ENCODE assay signal across 1 cellular context in the genomic region with DNA sequence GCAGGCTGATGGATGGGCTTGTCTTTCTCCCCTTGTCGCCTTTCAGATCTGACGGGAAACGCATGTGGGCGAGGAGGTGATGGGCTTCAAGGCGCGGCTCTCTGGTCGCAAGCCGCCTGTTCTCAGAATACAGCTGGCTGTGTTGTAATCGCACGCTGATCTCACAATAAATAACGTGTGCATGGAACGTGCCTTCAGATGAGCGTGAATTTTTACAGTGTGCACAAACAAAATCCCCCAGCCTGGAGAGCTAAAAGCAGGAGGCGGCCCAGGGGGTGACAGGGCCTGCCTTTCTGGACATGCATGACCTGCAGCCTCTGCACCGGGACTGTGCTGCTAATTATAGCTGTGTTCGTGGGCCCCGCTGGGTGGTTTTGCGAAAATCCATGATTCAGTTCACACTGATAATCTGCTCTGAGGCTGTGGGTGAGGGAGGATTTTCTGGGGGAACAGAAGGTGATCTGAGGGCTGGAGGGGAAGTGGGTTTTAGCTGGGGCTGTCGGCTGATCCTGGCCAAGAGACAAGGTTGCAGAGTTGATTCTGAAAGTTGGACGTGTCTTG.
TF ChIP-seq lines count a peak whose summit lies in the region.

No MANE protein-coding gene starts in this region.

TF ChIP-seq in IMR-90, 13 proteins besides CTCF, POLR2A, EP300 and RAD21:
- peak; percentile 21; the same call in 1 of the 2 replicates for TF ChIP-seq CEBPB (IDR thresholded peaks at IDR 0.05; ENCODE audit: low read depth, low read length)
- TF ChIP-seq BHLHE40 (IDR thresholded peaks at IDR 0.05; ENCODE audit: low read depth, low read length) = peak; percentile 78
- TF ChIP-seq, protein P1, sequence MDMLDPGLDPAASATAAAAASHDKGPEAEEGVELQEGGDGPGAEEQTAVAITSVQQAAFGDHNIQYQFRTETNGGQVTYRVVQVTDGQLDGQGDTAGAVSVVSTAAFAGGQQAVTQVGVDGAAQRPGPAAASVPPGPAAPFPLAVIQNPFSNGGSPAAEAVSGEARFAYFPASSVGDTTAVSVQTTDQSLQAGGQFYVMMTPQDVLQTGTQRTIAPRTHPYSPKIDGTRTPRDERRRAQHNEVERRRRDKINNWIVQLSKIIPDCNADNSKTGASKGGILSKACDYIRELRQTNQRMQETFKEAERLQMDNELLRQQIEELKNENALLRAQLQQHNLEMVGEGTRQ (IDR thresholded peaks at IDR 0.05; ENCODE audit: low read depth, low read length) = no peak
